ENCODE assay signal across 11 cellular contexts in the genomic region with DNA sequence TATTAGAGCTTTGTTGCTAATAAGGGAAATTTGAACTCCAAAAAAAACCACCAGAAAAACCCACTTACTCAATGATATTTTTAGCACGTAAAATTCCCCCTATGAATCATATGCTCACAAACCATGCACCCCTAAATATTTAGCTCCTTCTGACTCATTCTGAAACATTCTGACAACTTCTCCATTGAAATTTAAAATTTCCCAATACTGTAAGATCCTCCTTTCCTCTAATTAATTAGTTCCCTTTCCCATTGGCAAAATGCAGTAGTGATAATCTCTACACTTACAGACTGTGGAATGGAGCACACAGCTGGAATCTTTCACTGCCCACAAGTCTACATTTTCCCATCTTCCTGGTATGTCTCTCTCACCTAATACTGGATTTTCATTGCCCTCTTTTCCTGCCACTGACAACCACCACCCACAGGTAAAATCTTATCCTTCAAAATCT.
DNase-seq lines count a peak whose midpoint lies in the region; ATAC-seq, FAIRE-seq and TF ChIP-seq lines count a peak whose summit lies in the region.
"Had no signal": no experiment of that assay in that cellular context is flagged by ENCODE, and none has a peak within 500 bp of the region (broad histone marks: within the 10 kb centered on the region; RNA-seq: fewer than 3 reads in every experiment).

No MANE protein-coding gene starts in this region.

- intact Hi-C loops in activated T-helper 1 cell treated with anti-CD3 and anti-CD28 coated beads, Interleukin-12 subunit alpha, Interleukin-12 subunit beta, Interleukin-2, Interleukin-4 antibody, amounts not matched to agents 30 ng/mL and 10 ng/mL and 1 ng/mL, durations not matched to agents 14 hours and 24 hours and 36 hours (cut with micrococcal nuclease), result loop anchor here (1.0 to 5.0 kb wide), 3 partner anchors 34 to 447 kb away; no protein-coding TSS in a partner anchor

- H3K27me3 Mint-ChIP-seq in activated T-helper 1 cell treated with anti-CD3 and anti-CD28 coated beads, Interleukin-12 subunit alpha, Interleukin-12 subunit beta, Interleukin-2, Interleukin-4 antibody, amounts not matched to agents 30 ng/mL and 10 ng/mL and 1 ng/mL, durations not matched to agents 14 hours and 24 hours and 36 hours (ENCODE audit: insufficient read depth), result no peaks in the 10 kb centered on the region

- peak; percentile 54 for ATAC-seq in GM19035 (IDR thresholded peaks at IDR 0.05; ENCODE audit: unreplicated experiment)
- peak; percentile 39 for ATAC-seq in HG03060 (IDR thresholded peaks at IDR 0.05; ENCODE audit: low read depth, unreplicated experiment)

- TF ChIP-seq CTCF in GM10266 (IDR thresholded peaks at IDR 0.05; ENCODE audit: control insufficient read depth, insufficient read depth, low read depth, missing control alignments) (no peak), D721Med (IDR thresholded peaks at IDR 0.05; ENCODE audit: insufficient read depth, missing control alignments) (no peak)

- no peaks in the 10 kb centered on the region for H3K36me3 Mint-ChIP-seq in activated T-helper 1 cell treated with anti-CD3 and anti-CD28 coated beads, Interleukin-12 subunit alpha, Interleukin-12 subunit beta, Interleukin-2, Interleukin-4 antibody, amounts not matched to agents 30 ng/mL and 10 ng/mL and 1 ng/mL, durations not matched to agents 14 hours and 24 hours and 36 hours (ENCODE audit: low read depth)

- peak overlapping the region; percentile 35 for H3K4me3 Mint-ChIP-seq in activated T-helper 1 cell treated with anti-CD3 and anti-CD28 coated beads, Interleukin-12 subunit alpha, Interleukin-12 subunit beta, Interleukin-2, Interleukin-4 antibody, amounts not matched to agents 30 ng/mL and 10 ng/mL and 1 ng/mL, durations not matched to agents 14 hours and 24 hours and 36 hours
- H3K4me3 Mint-ChIP-seq: immature natural killer cell had no signal

- no peak for FAIRE-seq in D721Med (lab: Jason Lieb, UNC)
- FAIRE-seq: H54 had no signal

- H3K4me1 Mint-ChIP-seq in activated T-helper 1 cell treated with anti-CD3 and anti-CD28 coated beads, Interleukin-12 subunit alpha, Interleukin-12 subunit beta, Interleukin-2, Interleukin-4 antibody, amounts not matched to agents 30 ng/mL and 10 ng/mL and 1 ng/mL, durations not matched to agents 14 hours and 24 hours and 36 hours (ENCODE audit: low read depth), result peaks cover 24% of the 10 kb centered on the region

- DNase-seq in GM10266 (ENCODE audit: extremely low spot score) (peak; percentile 20), D721Med (ENCODE audit: insufficient read length, low spot score) (no peak), HPDE6-E6E7 (ENCODE audit: extremely low spot score) (no peak)
- no peak for DNase-seq in activated T-helper 1 cell treated with anti-CD3 and anti-CD28 coated beads, Interleukin-12 subunit alpha, Interleukin-12 subunit beta, Interleukin-2, Interleukin-4 antibody, amounts not matched to agents 30 ng/mL and 10 ng/mL and 1 ng/mL, durations not matched to agents 14 hours and 24 hours and 36 hours (ENCODE audit: low spot score)
- DNase-seq in stimulated activated CD8-positive, alpha-beta memory T cell treated with anti-CD3 and anti-CD28 coated beads, Interleukin-4, amount 100 ng/mL, for 48 hours, result no peak
- no peak for DNase-seq in activated CD4-positive, alpha-beta T cell treated with anti-CD3 and anti-CD28 coated beads, Interleukin-2, amount 50 U/mL, for 48 hours
- DNase-seq: effector CD4-positive, alpha-beta T cell; immature natural killer cell had no signal

- H3K9me3 Mint-ChIP-seq in activated T-helper 1 cell treated with anti-CD3 and anti-CD28 coated beads, Interleukin-12 subunit alpha, Interleukin-12 subunit beta, Interleukin-2, Interleukin-4 antibody, amounts not matched to agents 30 ng/mL and 10 ng/mL and 1 ng/mL, durations not matched to agents 14 hours and 24 hours and 36 hours, result peaks cover 3% of the 10 kb centered on the region
- H3K9me3 Mint-ChIP-seq: immature natural killer cell had no signal

- peak overlapping the region; percentile 60 for H3K27ac Mint-ChIP-seq in activated T-helper 1 cell treated with anti-CD3 and anti-CD28 coated beads, Interleukin-12 subunit alpha, Interleukin-12 subunit beta, Interleukin-2, Interleukin-4 antibody, amounts not matched to agents 30 ng/mL and 10 ng/mL and 1 ng/mL, durations not matched to agents 14 hours and 24 hours and 36 hours
- H3K27ac Mint-ChIP-seq: immature natural killer cell had no signal
